In the genomic region with DNA sequence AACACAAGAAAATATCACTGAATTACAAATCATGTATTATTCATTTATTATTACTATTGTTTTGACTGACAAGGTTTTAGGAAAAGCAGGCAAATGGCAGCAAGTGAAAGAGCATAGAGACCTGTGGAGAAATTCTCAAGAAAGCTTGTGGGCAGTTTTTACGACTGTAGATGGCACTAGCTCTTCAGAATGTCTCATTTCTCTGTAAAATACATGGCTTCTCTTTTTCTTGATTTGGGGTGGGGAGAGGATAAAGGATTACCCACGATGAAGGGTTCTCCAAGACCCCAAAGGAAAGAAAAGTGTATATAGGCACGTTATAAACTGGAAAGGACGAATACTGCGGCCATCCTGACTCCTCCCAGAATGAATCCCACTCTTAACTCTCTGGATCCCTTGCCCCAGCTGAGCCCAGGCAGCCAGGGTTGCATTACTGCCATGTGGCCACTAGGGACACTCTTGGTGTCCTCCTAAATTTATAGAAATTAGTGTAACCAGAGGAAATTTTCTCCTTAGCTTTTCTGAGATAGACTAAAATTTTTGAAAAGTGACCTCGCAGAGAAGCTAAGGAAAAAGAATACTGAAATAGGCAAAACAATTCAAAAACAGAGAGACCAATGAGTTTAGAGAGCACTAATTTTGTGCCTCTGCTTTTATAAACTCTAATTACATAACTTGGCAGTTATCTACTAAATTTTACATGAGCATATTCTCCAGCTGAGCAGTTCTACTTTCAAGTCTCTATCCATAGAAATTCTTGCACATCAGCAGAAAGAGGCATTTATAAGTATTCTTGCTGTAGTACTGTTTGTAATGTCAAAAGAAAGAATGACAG, we compare ENCODE assay signal across 8 cellular contexts. TPM values are rescaled to one million over a fixed set of nuclear protein-coding genes. Genes with fewer than 3 reads are reported as not detected.
A peak's percentile ranks its signal among the peaks of the same experiment; 100 is the strongest.
DNase-seq lines count a peak whose midpoint lies in the region; ATAC-seq and TF ChIP-seq lines count a peak whose summit lies in the region.

No MANE protein-coding gene starts in this region.

- no peak overlapping the region for H2AK5ac ChIP-seq in IMR-90 (ENCODE audit: low read depth, low read length)

- no peaks in the 10 kb centered on the region for H3K36me3 Mint-ChIP-seq in activated CD8-positive, alpha-beta T cell treated with anti-CD3 and anti-CD28 coated beads, Interleukin-2, amount 10 ng/mL, durations not matched to agents 7 days and 5 days (ENCODE audit: low read depth)

- no peak for TF ChIP-seq RAD21 in IMR-90 (IDR thresholded peaks at IDR 0.05; ENCODE audit: low read length)

- no peak overlapping the region for H2BK120ac ChIP-seq in IMR-90 (ENCODE audit: low read depth, low read length)

- CTCF ChIA-PET in IMR-90 (lab: Yijun Ruan, JAX) = interaction anchor here (0.5 to 2.1 kb wide), 6 partner anchors 8 to 910 kb away, joined by 3 to 6 read pairs (median 4); no protein-coding TSS in a partner anchor
- CTCF ChIA-PET in activated CD8-positive, alpha-beta T cell treated with anti-CD3 and anti-CD28 coated beads, Interleukin-2, amount 10 ng/mL, durations not matched to agents 7 days and 5 days (lab: Charles Lee) = interaction anchor here (0.8 to 1.2 kb wide), 2 partner anchors 19 to 24 kb away, joined by 3 read pairs; no protein-coding TSS in a partner anchor

- H2AFZ ChIP-seq in IMR-90 (replicated peaks; ENCODE audit: low read length, poor library complexity) = no peak overlapping the region

- H3K27me3 ChIP-seq in IMR-90 (ENCODE audit: control insufficient read depth, insufficient read depth, low read length) = no peaks in the 10 kb centered on the region; the same call in 1 of the 2 replicates

- no peaks in the 10 kb centered on the region for H3K9me3 Mint-ChIP-seq in activated CD8-positive, alpha-beta T cell treated with anti-CD3 and anti-CD28 coated beads, Interleukin-2, amount 10 ng/mL, durations not matched to agents 7 days and 5 days (ENCODE audit: insufficient read depth)

- H3K4me1 Mint-ChIP-seq in activated CD8-positive, alpha-beta T cell treated with anti-CD3 and anti-CD28 coated beads, Interleukin-2, amount 10 ng/mL, durations not matched to agents 7 days and 5 days (ENCODE audit: low read depth) = no peaks in the 10 kb centered on the region

- no peak overlapping the region for H4K5ac ChIP-seq in IMR-90 (ENCODE audit: low read depth, low read length)

- intact Hi-C loops in IMR-90 (cut with micrococcal nuclease) (no loop called here), head of caudate nucleus (cut with DNase I) (no loop called here), posterior cingulate gyrus (cut with DNase I) (no loop called here)

- H3K9me1 ChIP-seq in IMR-90 (ENCODE audit: insufficient read depth, low read length) = no peaks in the 10 kb centered on the region

- no peak overlapping the region for H3K4me3 ChIP-seq in IMR-90 (ENCODE audit: insufficient read depth, low read depth, low read length)

- no CpG with 5 or more reads among the region's 6 CpGs for WGBS in IMR-90 (ENCODE audit: extremely low coverage in 2 of 2, insufficient read length in 1 of 2), 2 experiments

- H4K91ac ChIP-seq in IMR-90 (ENCODE audit: insufficient read depth, low read depth, low read length) = no peak overlapping the region

- H3K14ac ChIP-seq in IMR-90 (replicated peaks; ENCODE audit: low read depth, low read length) = no peak overlapping the region

- H2BK20ac ChIP-seq in IMR-90 (ENCODE audit: low read depth, low read length) = no peak overlapping the region

- BruUV-seq in IMR-90 (replicated peaks; lab: Mats Ljungman, UMichigan) = no TSS peak

- no peaks in the 10 kb centered on the region for H3K36me3 ChIP-seq in IMR-90 (ENCODE audit: control insufficient read depth, insufficient read depth, low read length)

- no peak overlapping the region for H3K4me3 Mint-ChIP-seq in activated CD8-positive, alpha-beta T cell treated with anti-CD3 and anti-CD28 coated beads, Interleukin-2, amount 10 ng/mL, durations not matched to agents 7 days and 5 days

- POLR2A ChIA-PET in IMR-90 (lab: Charles Lee; ENCODE audit: unreplicated experiment) = no interaction called here
- POLR2A ChIA-PET in activated CD8-positive, alpha-beta T cell treated with anti-CD3 and anti-CD28 coated beads, Interleukin-2, amount 10 ng/mL, durations not matched to agents 7 days and 5 days (lab: Charles Lee) = no interaction called here

- no peak overlapping the region for H3K27ac Mint-ChIP-seq in activated CD8-positive, alpha-beta T cell treated with anti-CD3 and anti-CD28 coated beads, Interleukin-2, amount 10 ng/mL, durations not matched to agents 7 days and 5 days

- no peak overlapping the region for H2BK5ac ChIP-seq in IMR-90 (ENCODE audit: low read depth, low read length, poor library complexity, severe bottlenecking)

- H4K8ac ChIP-seq in IMR-90 (ENCODE audit: low read depth in 2 of 2, low read length in 2 of 2) = no peak overlapping the region

- DNase-seq in AG08396 (ENCODE audit: low spot score) (peak; percentile 62), IMR-90 (peak; percentile 1), head of caudate nucleus (peak in 41 of 42 donors; percentile 10 to 75 (median 47)), posterior cingulate gyrus (peak in 7 of 10 donors; percentile 17 to 85 (median 43)), GDM1 (lab: John Stamatoyannopoulos, UW) (no peak)
- peak; percentile 21 for DNase-seq in activated CD8-positive, alpha-beta T cell treated with anti-CD3 and anti-CD28 coated beads, Interleukin-2, amount 10 ng/mL, durations not matched to agents 7 days and 5 days

- no peak overlapping the region for H3K27ac ChIP-seq in IMR-90 (ENCODE audit: insufficient read depth, low read length)

- TF ChIP-seq CTCF in GM12872 (IDR thresholded peaks at IDR 0.05; ENCODE audit: insufficient read depth, low read depth, low read length) (peak; percentile 71), IMR-90 (conservative IDR thresholded peaks at IDR 0.05; ENCODE audit: low read depth, low read length) (peak; percentile 56)

- ATAC-seq in IMR-90 (ENCODE audit: low read depth) (peak; percentile 89), HG03457 (IDR thresholded peaks at IDR 0.05; ENCODE audit: unreplicated experiment) (no peak)
- no peak for ATAC-seq in activated CD8-positive, alpha-beta T cell treated with anti-CD3 and anti-CD28 coated beads, Interleukin-2, amount 10 ng/mL, durations not matched to agents 7 days and 5 days

- TF ChIP-seq POLR2A in IMR-90 (IDR thresholded peaks at IDR 0.05; ENCODE audit: low read depth, low read length) = no peak

- no peak overlapping the region for H3K56ac ChIP-seq in IMR-90 (ENCODE audit: extremely low read depth, insufficient read depth, low read length)

- H3K4me2 ChIP-seq in IMR-90 (ENCODE audit: low read depth, low read length) = no peak overlapping the region

- no peaks in the 10 kb centered on the region for H3K4me1 ChIP-seq in IMR-90 (ENCODE audit: control insufficient read depth, insufficient read depth, low read length)

- no peaks in the 10 kb centered on the region for H3K9me3 ChIP-seq in IMR-90 (ENCODE audit: control insufficient read depth, insufficient read depth, low read length)

- H2BK15ac ChIP-seq in IMR-90 (ENCODE audit: low read depth, low read length) = no peak overlapping the region

- dilution Hi-C loops in IMR-90 (cut with HindIII; ENCODE audit: low sequenced_read_pairs, unreplicated experiment) = no loop called here

- no peaks in the 10 kb centered on the region for H3K27me3 Mint-ChIP-seq in activated CD8-positive, alpha-beta T cell treated with anti-CD3 and anti-CD28 coated beads, Interleukin-2, amount 10 ng/mL, durations not matched to agents 7 days and 5 days (ENCODE audit: low read depth)

- no peak overlapping the region for H3K18ac ChIP-seq in IMR-90 (ENCODE audit: low read depth, low read length)

- H3K79me1 ChIP-seq in IMR-90 (ENCODE audit: low read depth in 1 of 2, low read length in 2 of 2) = no peaks in the 10 kb centered on the region

- no peak overlapping the region for H3K23ac ChIP-seq in IMR-90 (ENCODE audit: low read depth, low read length)

- H3K9ac ChIP-seq in IMR-90 (ENCODE audit: low read depth, low read length) = no peak overlapping the region

- no peak overlapping the region for H3K4ac ChIP-seq in IMR-90 (ENCODE audit: low read depth, low read length)

- in situ Hi-C loops in IMR-90 (cut with MboI; ENCODE audit: low sequenced_read_pairs) = no loop called here

- H4K20me1 ChIP-seq in IMR-90 (ENCODE audit: insufficient read depth, low read length) = no peaks in the 10 kb centered on the region

- no peak overlapping the region for H2AK9ac ChIP-seq in IMR-90 (replicated peaks; ENCODE audit: low read depth, low read length, poor library complexity)

TF ChIP-seq in IMR-90, 13 proteins besides CTCF, POLR2A, EP300 and RAD21 (continues in another document):
- TF ChIP-seq CEBPB (IDR thresholded peaks at IDR 0.05; ENCODE audit: low read depth, low read length) (no peak), RCOR1 (IDR thresholded peaks at IDR 0.05; ENCODE audit: insufficient replicate concordance, low read length) (no peak), SMC3 (IDR thresholded peaks at IDR 0.05; ENCODE audit: low read depth, low read length) (no peak), BHLHE40 (IDR thresholded peaks at IDR 0.05; ENCODE audit: low read depth, low read length) (no peak), RFX5 (IDR thresholded peaks at IDR 0.05; ENCODE audit: low read depth, low read length) (no peak), MAFK (IDR thresholded peaks at IDR 0.05; ENCODE audit: low read depth, low read length) (no peak), MAZ (IDR thresholded peaks at IDR 0.05; ENCODE audit: borderline replicate concordance, low read depth, low read length) (no peak)
- TF ChIP-seq, protein P1, sequence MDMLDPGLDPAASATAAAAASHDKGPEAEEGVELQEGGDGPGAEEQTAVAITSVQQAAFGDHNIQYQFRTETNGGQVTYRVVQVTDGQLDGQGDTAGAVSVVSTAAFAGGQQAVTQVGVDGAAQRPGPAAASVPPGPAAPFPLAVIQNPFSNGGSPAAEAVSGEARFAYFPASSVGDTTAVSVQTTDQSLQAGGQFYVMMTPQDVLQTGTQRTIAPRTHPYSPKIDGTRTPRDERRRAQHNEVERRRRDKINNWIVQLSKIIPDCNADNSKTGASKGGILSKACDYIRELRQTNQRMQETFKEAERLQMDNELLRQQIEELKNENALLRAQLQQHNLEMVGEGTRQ (IDR thresholded peaks at IDR 0.05; ENCODE audit: low read depth, low read length) = no peak

RNA-seq across cellular contexts. Expression of gene PCDH19, which starts 37.7 kb away (rescaled TPM):
- total RNA-seq in IMR-90 (2012; rRNA removed) = not detected in 2 replicates
- polyA plus RNA-seq in IMR-90 (2012; rRNA removed) = not detected in 2 replicates
- under 0.01 TPM in 2 replicates for polyA plus RNA-seq in IMR-90 (2012; cell fraction: cytosol; rRNA removed)
- polyA plus RNA-seq in IMR-90 (2012; cell fraction: nucleus; rRNA removed; ENCODE audit: low replicate concordance) = 0.01 and 0.02 TPM in 2 replicates
- total RNA-seq in activated CD8-positive, alpha-beta T cell treated with anti-CD3 and anti-CD28 coated beads, Interleukin-2, amount 10 ng/mL, durations not matched to agents 7 days and 5 days = not detected
